Comparison of ENCODE assay signal across 14 cellular contexts in the genomic region with DNA sequence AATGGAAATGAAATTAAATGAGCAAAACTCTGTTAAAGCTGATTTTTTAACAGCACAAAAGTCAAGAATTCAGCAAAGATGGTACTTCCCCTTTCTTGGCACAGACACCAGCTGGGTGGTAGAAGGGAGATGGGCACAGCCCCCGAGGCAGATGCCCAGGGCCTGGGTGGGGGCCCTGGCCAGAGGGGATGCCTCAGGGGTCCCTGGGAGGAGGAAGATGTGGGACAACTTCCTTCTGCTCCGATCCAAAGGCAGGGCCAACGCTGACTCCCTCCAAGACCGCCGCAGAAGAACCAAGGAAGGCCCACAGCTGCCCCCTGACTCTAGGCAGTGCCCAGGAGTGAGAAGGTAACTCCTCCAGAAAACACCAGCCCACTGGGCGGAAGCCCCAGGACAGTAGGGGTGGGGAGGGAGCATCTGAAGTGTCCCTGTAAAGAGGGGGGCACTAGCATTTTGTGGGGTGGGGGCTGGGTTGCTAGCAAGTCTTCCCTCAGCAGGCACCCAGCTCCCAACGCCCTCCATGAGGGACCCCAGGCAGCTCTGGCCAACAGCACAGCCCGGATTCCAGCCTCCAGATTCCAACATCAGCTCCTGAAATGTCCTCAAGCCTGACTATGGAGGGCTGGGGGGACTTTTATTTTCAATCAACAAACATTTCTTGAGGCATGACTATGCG. TPM values are rescaled to one million over a fixed set of nuclear protein-coding genes. Genes with fewer than 3 reads are reported as not detected.
A peak's percentile ranks its signal among the peaks of the same experiment; 100 is the strongest.
DNase-seq lines count a peak whose midpoint lies in the region; ATAC-seq, FAIRE-seq and TF ChIP-seq lines count a peak whose summit lies in the region.
"Had no signal": no experiment of that assay in that cellular context is flagged by ENCODE, and none has a peak within 500 bp of the region (broad histone marks: within the 10 kb centered on the region; RNA-seq: fewer than 3 reads in every experiment).

No MANE protein-coding gene starts in this region.

- H3K36me3 ChIP-seq in SK-N-SH (replicated peaks in 1 of 2; ENCODE audit: control insufficient read depth in 1 of 2, insufficient read depth in 2 of 2, low read length in 1 of 2) (peaks cover 0 to 2% of the 10 kb centered on the region in 2 experiments), astrocyte (ENCODE audit: insufficient read depth, low read length) (no peaks in the 10 kb centered on the region), mesenchymal stem cell (ENCODE audit: control insufficient read depth in 1 of 2, insufficient read depth in 2 of 2, low read depth in 1 of 2, low read length in 2 of 2) (peaks cover 5 to 48% of the 10 kb centered on the region in 2 experiments), transverse colon (no peaks in the 10 kb centered on the region)

- H4K91ac ChIP-seq in mesenchymal stem cell (ENCODE audit: low read length), result peak overlapping the region; percentile 37

- H3K4me3 Mint-ChIP-seq in astrocyte (ENCODE audit: unreplicated experiment), result no peak overlapping the region
- H3K4me3 Mint-ChIP-seq: stimulated activated memory B cell treated with anti-CD40 and anti-IgM and Interleukin-4, amounts not matched to agents 10 μg/mL and 1 μg/mL and 100 μg/mL, for 72 hours had no signal

- no peak overlapping the region for H3K9ac ChIP-seq in SK-N-SH
- peak overlapping the region; percentile 44 for H3K9ac ChIP-seq in astrocyte (ENCODE audit: low read length)
- H3K9ac ChIP-seq in mesenchymal stem cell (ENCODE audit: low read length), result peak overlapping the region; percentile 36

- no peak overlapping the region for H3K4ac ChIP-seq in mesenchymal stem cell (ENCODE audit: low read depth in 1 of 2, low read length in 2 of 2)

- H4K8ac ChIP-seq in mesenchymal stem cell (ENCODE audit: low read length), result no peak overlapping the region

- TF ChIP-seq POLR2A in transverse colon (IDR thresholded peaks at IDR 0.05), result no peak

- H3K18ac ChIP-seq in mesenchymal stem cell (ENCODE audit: low read depth in 1 of 2, low read length in 2 of 2), result peak overlapping the region in 1 of 2 experiments; percentile 13

- no peak overlapping the region for H3K27ac Mint-ChIP-seq in astrocyte (ENCODE audit: unreplicated experiment)
- H3K27ac Mint-ChIP-seq: stimulated activated memory B cell treated with anti-CD40 and anti-IgM and Interleukin-4, amounts not matched to agents 10 μg/mL and 1 μg/mL and 100 μg/mL, for 72 hours had no signal

- peak overlapping the region; percentile 33 for H2AK5ac ChIP-seq in mesenchymal stem cell (ENCODE audit: low read length, severe bottlenecking)

- H3K27me3 ChIP-seq in SK-N-SH (ENCODE audit: insufficient read depth), result no peaks in the 10 kb centered on the region
- no peaks in the 10 kb centered on the region for H3K27me3 ChIP-seq in astrocyte (ENCODE audit: insufficient read depth, low read length)
- H3K27me3 ChIP-seq in mesenchymal stem cell (ENCODE audit: control insufficient read depth in 1 of 2, insufficient read depth in 1 of 2, low read length in 2 of 2), result no peaks in the 10 kb centered on the region
- H3K27me3 ChIP-seq in transverse colon, result no peaks in the 10 kb centered on the region

- H3K4me2 ChIP-seq in SK-N-SH (peak overlapping the region; percentile 49; the same call in 1 of the 2 replicates), astrocyte (ENCODE audit: low read length) (peak overlapping the region; percentile 19), mesenchymal stem cell (ENCODE audit: low read length, poor library complexity, severe bottlenecking) (no peak overlapping the region)

- H3K14ac ChIP-seq in mesenchymal stem cell (ENCODE audit: low read length in 2 of 2), result no peak overlapping the region

- peaks cover 10% of the 10 kb centered on the region for H3F3A ChIP-seq in SK-N-SH (replicated peaks; ENCODE audit: insufficient read depth)

- H2BK5ac ChIP-seq in mesenchymal stem cell (ENCODE audit: low read depth, low read length, poor library complexity, severe bottlenecking), result no peak overlapping the region

- no peak overlapping the region for H3K4me3 ChIP-seq in SK-N-SH (ENCODE audit: low read depth in 2 of 2, low read length in 1 of 2)
- no peak overlapping the region for H3K4me3 ChIP-seq in astrocyte (ENCODE audit: insufficient read depth, low read depth, low read length)
- H3K4me3 ChIP-seq in mesenchymal stem cell (ENCODE audit: insufficient read depth in 1 of 2, low read depth in 1 of 2, low read length in 2 of 2), result no peak overlapping the region
- H3K4me3 ChIP-seq in transverse colon, result no peak overlapping the region

- no peak overlapping the region for H3K23ac ChIP-seq in mesenchymal stem cell (ENCODE audit: low read length in 2 of 2)

- H3K27ac ChIP-seq in SK-N-SH (ENCODE audit: low read depth in 2 of 2, low read length in 1 of 2) (no peak overlapping the region), astrocyte (ENCODE audit: low read depth, low read length) (no peak overlapping the region), mesenchymal stem cell (ENCODE audit: low read length, poor library complexity, severe bottlenecking) (peak overlapping the region; percentile 40), transverse colon (peak overlapping the region; percentile 93 to 98 (median 96))

- no peak overlapping the region for H2BK15ac ChIP-seq in mesenchymal stem cell (ENCODE audit: low read depth, poor library complexity, severe bottlenecking)

- H2BK120ac ChIP-seq in mesenchymal stem cell (ENCODE audit: low read depth, low read length), result no peak overlapping the region

- H2AFZ ChIP-seq in SK-N-SH (ENCODE audit: low read depth) (no peak overlapping the region), astrocyte (ENCODE audit: low read depth, low read length) (no peak overlapping the region), mesenchymal stem cell (ENCODE audit: low read depth, low read length) (no peak overlapping the region)

- 90% methylated on average over 2 of the region's 9 CpGs for WGBS in SK-N-SH (ENCODE audit: low lambda C conversion rate)
- WGBS in mesenchymal stem cell, result 95% methylated on average over 8 of the region's 9 CpGs
- WGBS in transverse colon (ENCODE audit: low coverage in 1 of 2), 2 donors, result 62% methylated on average over 9 of the region's 9 CpGs; no CpG with 5 or more reads in 1 of the 2 donors

- H3K9me3 ChIP-seq in SK-N-SH (no peaks in the 10 kb centered on the region), astrocyte (ENCODE audit: insufficient read depth, low read depth, low read length) (no peaks in the 10 kb centered on the region), mesenchymal stem cell (ENCODE audit: control insufficient read depth, low read length) (no peaks in the 10 kb centered on the region), transverse colon (no peaks in the 10 kb centered on the region)

- H3K79me2 ChIP-seq in SK-N-SH (ENCODE audit: insufficient read depth) (peaks cover 87% of the 10 kb centered on the region), astrocyte (ENCODE audit: insufficient read depth, low read length) (peaks cover 92% of the 10 kb centered on the region)

- H3K9me3 Mint-ChIP-seq in astrocyte (ENCODE audit: unreplicated experiment), result no peaks in the 10 kb centered on the region
- H3K9me3 Mint-ChIP-seq: stimulated activated memory B cell treated with anti-CD40 and anti-IgM and Interleukin-4, amounts not matched to agents 10 μg/mL and 1 μg/mL and 100 μg/mL, for 72 hours had no signal

- CTCF ChIA-PET in SK-N-SH (lab: Yijun Ruan, JAX), result interaction anchor here (0.7 to 4.3 kb wide), 20 partner anchors 11 to 158 kb away, joined by 3 to 37 read pairs (median 4); no protein-coding TSS in a partner anchor

- peaks cover 3% of the 10 kb centered on the region for H3K36me3 Mint-ChIP-seq in astrocyte (ENCODE audit: low read depth, unreplicated experiment)
- H3K36me3 Mint-ChIP-seq: stimulated activated memory B cell treated with anti-CD40 and anti-IgM and Interleukin-4, amounts not matched to agents 10 μg/mL and 1 μg/mL and 100 μg/mL, for 72 hours had no signal

- no peaks in the 10 kb centered on the region for H3K9me2 ChIP-seq in SK-N-SH

- POLR2A ChIA-PET in SK-N-SH (lab: Yijun Ruan, JAX), result interaction anchor here (0.7 kb wide), 1 partner anchor 49 kb away, joined by 3 read pairs; no protein-coding TSS in a partner anchor

- H4K20me1 ChIP-seq in SK-N-SH (ENCODE audit: insufficient read depth) (peaks cover 87% of the 10 kb centered on the region), astrocyte (ENCODE audit: insufficient read depth, low read length) (peaks cover 88% of the 10 kb centered on the region)

- in situ Hi-C loops in transverse colon (cut with MboI; ENCODE audit: low pct_ligation_motif_present in 1 of 4, low pct_unique_long_range_greater_than_20kb in 1 of 4, low sequenced_read_pairs in 3 of 4), result no loop called here

- no peak for ATAC-seq in SK-N-SH treated with all-trans-retinoic acid at 6 μM for 48 hours
- no peak for ATAC-seq in HG02840 (IDR thresholded peaks at IDR 0.05; ENCODE audit: low FRiP score, unreplicated experiment)
- ATAC-seq in GM21360 (IDR thresholded peaks at IDR 0.05; ENCODE audit: unreplicated experiment), result no peak
- ATAC-seq: stimulated activated memory B cell treated with anti-CD40 and anti-IgM and Interleukin-4, amounts not matched to agents 10 μg/mL and 1 μg/mL and 100 μg/mL, for 72 hours had no signal

- TF ChIP-seq CTCF in SK-N-SH (IDR thresholded peaks at IDR 0.05) (no peak), astrocyte (IDR thresholded peaks at IDR 0.05; ENCODE audit: insufficient read depth, low read depth, low read length) (no peak), transverse colon (IDR thresholded peaks at IDR 0.05) (no peak)

- no peak for FAIRE-seq in astrocyte (lab: Jason Lieb, UNC)
- FAIRE-seq: GM12878 had no signal

- peaks cover 17% of the 10 kb centered on the region for H3K79me1 ChIP-seq in mesenchymal stem cell (replicated peaks; ENCODE audit: low read length, poor library complexity, severe bottlenecking)

- TF ChIP-seq EP300 in SK-N-SH (IDR thresholded peaks at IDR 0.05; ENCODE audit: borderline replicate concordance in 1 of 2, low read depth in 1 of 2, low read length in 1 of 2) (no peak), transverse colon (IDR thresholded peaks at IDR 0.05; ENCODE audit: low read depth) (no peak)

- peak; percentile 46 for DNase-seq in SK-N-SH
- no peak for DNase-seq in astrocyte (ENCODE audit: low read depth)
- no peak for DNase-seq in mesenchymal stem cell
- no peak for DNase-seq in transverse colon
- DNase-seq in DMS153 treated with DMSO at 0.1 percent for 48 hours (lab: John Stamatoyannopoulos, UW; ENCODE audit: unreplicated experiment), result no peak
- DNase-seq: activated CD4-positive, alpha-beta T cell treated with anti-CD3 and anti-CD28 coated beads for 1 hour; activated effector memory CD4-positive, alpha-beta T cell treated with Interleukin-2 at 50 U/mL for 16 hours; central memory CD4-positive, alpha-beta T cell; NCI-H2227 treated with DMSO at 0.1 percent for 48 hours had no signal

- intact Hi-C loops in transverse colon (cut with DNase I; ENCODE audit: low total_unique reads), result no loop called here

- H3K27me3 Mint-ChIP-seq in astrocyte (ENCODE audit: low read depth, unreplicated experiment), result no peaks in the 10 kb centered on the region

- TF ChIP-seq RAD21 in SK-N-SH (IDR thresholded peaks at IDR 0.05; ENCODE audit: low read length), result no peak

- H3K4me1 ChIP-seq in SK-N-SH (ENCODE audit: control insufficient read depth in 1 of 2, insufficient read depth in 2 of 2, low read depth in 1 of 2, low read length in 1 of 2) (peaks cover 32 to 54% of the 10 kb centered on the region in 2 experiments; a peak in 3 of 4 replicates), astrocyte (ENCODE audit: insufficient read depth, low read length) (peaks cover 30% of the 10 kb centered on the region), mesenchymal stem cell (ENCODE audit: control insufficient read depth, insufficient read depth, low read depth, low read length) (peaks cover 65% of the 10 kb centered on the region), transverse colon (peaks cover 25 to 86% (median 66%) of the 10 kb centered on the region in 4 donors)

- H2BK12ac ChIP-seq in mesenchymal stem cell (ENCODE audit: low read length in 2 of 2), result peak overlapping the region in 1 of 2 experiments; percentile 48

- peaks cover 20% of the 10 kb centered on the region for H3K4me1 Mint-ChIP-seq in astrocyte (ENCODE audit: low read depth, unreplicated experiment)
- H3K4me1 Mint-ChIP-seq: stimulated activated memory B cell treated with anti-CD40 and anti-IgM and Interleukin-4, amounts not matched to agents 10 μg/mL and 1 μg/mL and 100 μg/mL, for 72 hours had no signal

RNA-seq across cellular contexts. Expression of a gene that starts 4.9 kb away (rescaled TPM):
- 18.4 and 22.1 TPM in 2 replicates for polyA plus RNA-seq in SK-N-SH (2012; rRNA removed)
- 11.0 and 14.6 TPM in 2 replicates for polyA plus RNA-seq in SK-N-SH (2012; cell fraction: cytosol; rRNA removed)
- polyA plus RNA-seq in SK-N-SH (2012; cell fraction: nucleus; rRNA removed), result 32.2 and 32.4 TPM in 2 replicates
- total RNA-seq in astrocyte (31.3 and 34.0 TPM in 2 replicates), transverse colon (10 to 100 TPM; 22.2 to 64.3 (median 26.5) TPM)
- 25.9 TPM for polyA plus RNA-seq in mesenchymal stem cell (2013, experiment 1 of 2)
- 26.0 TPM for polyA plus RNA-seq in mesenchymal stem cell (2013, experiment 2 of 2)

RNA-seq across cellular contexts. Expression of a gene that starts 28.5 kb away (rescaled TPM):
- polyA plus RNA-seq in SK-N-SH (2012; rRNA removed), result 22.1 and 25.9 TPM in 2 replicates
- polyA plus RNA-seq in SK-N-SH (2012; cell fraction: cytosol; rRNA removed), result 14.6 and 21.9 TPM in 2 replicates
- polyA plus RNA-seq in SK-N-SH (2012; cell fraction: nucleus; rRNA removed), result 31.1 and 36.2 TPM in 2 replicates
- total RNA-seq in astrocyte, result 29.8 and 30.3 TPM in 2 replicates
- 18.1 TPM for polyA plus RNA-seq in mesenchymal stem cell (2013, experiment 1 of 2)
- polyA plus RNA-seq in mesenchymal stem cell (2013, experiment 2 of 2), result 17.5 TPM
- 100 to 1,000 TPM in 2 of 4 donors, 10 to 100 TPM in 2; 50.3 to 187 (median 86.6) TPM for total RNA-seq in transverse colon

Comparison
In these comparisons a context has a peak if more than half of its experiments do, and no peak if none do; other contexts are left out.
1. H3K27ac ChIP-seq: peak in mesenchymal stem cell (single experiment) and transverse colon (4 of 4); none in SK-N-SH (0 of 2) and astrocyte (single experiment).